Comparison of ENCODE assay signal across 2 cellular contexts in the genomic region with DNA sequence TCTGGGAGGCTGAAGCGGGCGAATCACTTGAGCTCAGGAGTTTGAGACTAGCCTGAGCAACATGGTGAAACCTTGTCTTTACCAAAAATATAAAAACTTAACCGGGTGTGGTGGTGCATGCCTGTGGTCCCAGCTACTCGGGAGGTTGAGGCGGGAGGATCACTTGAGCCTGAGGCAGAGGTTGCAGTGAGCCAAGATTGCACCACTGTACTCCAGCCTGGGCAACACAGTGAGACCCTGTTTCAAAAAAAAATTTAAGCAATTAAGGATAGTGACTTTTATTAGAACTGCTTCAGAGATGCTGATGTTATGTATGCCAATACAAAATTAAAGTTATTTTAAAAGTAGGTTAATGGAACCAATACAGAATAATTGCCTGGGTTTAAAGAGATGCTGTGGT. TPM values are rescaled to one million over a fixed set of nuclear protein-coding genes. Genes with fewer than 3 reads are reported as not detected.
"Had no signal": no experiment of that assay in that cellular context is flagged by ENCODE, and none has a peak within 500 bp of the region (broad histone marks: within the 10 kb centered on the region; RNA-seq: fewer than 3 reads in every experiment).

No MANE protein-coding gene starts in this region.

RNA-seq across cellular contexts. Expression of a gene that starts 48.8 kb away (rescaled TPM):
- total RNA-seq: LHCN-M2, MCF 10A had no signal
